In genomic region chr11:117192401-117192875, GRCh38 we compare ENCODE assay signal across 16 cellular contexts. TPM values are rescaled to one million over a fixed set of nuclear protein-coding genes. Genes with fewer than 3 reads are reported as not detected.
DNase-seq lines count a peak whose midpoint lies in the region; ATAC-seq and TF ChIP-seq lines count a peak whose summit lies in the region.
"Had no signal": no experiment of that assay in that cellular context is flagged by ENCODE, and none has a peak within 500 bp of the region (broad histone marks: within the 10 kb centered on the region; RNA-seq: fewer than 3 reads in every experiment).

No MANE protein-coding gene starts in this region.

- H3K9me3 ChIP-seq in left ventricle myocardium inferior (replicated peaks): no peaks in the 10 kb centered on the region
- no peaks in the 10 kb centered on the region for H3K9me3 ChIP-seq in lower lobe of right lung
- no peaks in the 10 kb centered on the region for H3K9me3 ChIP-seq in tibial artery
- no peaks in the 10 kb centered on the region for H3K9me3 ChIP-seq in PC-9 (ENCODE audit: insufficient read depth, low read depth)
- H3K9me3 ChIP-seq: A549, HAP-1 had no signal

- BruUV-seq in PC-9 (replicated peaks; lab: Mats Ljungman, UMichigan): no TSS peak

- no peak overlapping the region for H2AFZ ChIP-seq in PC-9

- no peak for TF ChIP-seq CTCF in left ventricle myocardium inferior (IDR thresholded peaks at IDR 0.05; ENCODE audit: borderline replicate concordance)
- no peak for TF ChIP-seq CTCF in activated B cell treated with CpG ODN at 0.5 μM for 24 hours (IDR thresholded peaks at IDR 0.05)
- no peak for TF ChIP-seq CTCF in lower lobe of right lung (IDR thresholded peaks at IDR 0.05)
- no peak for TF ChIP-seq CTCF in tibial artery (IDR thresholded peaks at IDR 0.05)
- no peak for TF ChIP-seq CTCF in PC-9 (conservative IDR thresholded peaks at IDR 0.05)

- H3K36me3 Mint-ChIP-seq in activated B cell treated with CpG ODN at 0.5 μM for 24 hours (ENCODE audit: low read depth): peaks cover 83% of the 10 kb centered on the region

- H3K4me1 Mint-ChIP-seq in activated B cell treated with CpG ODN at 0.5 μM for 24 hours: peaks cover 58% of the 10 kb centered on the region

- H3K36me3 ChIP-seq in left ventricle myocardium inferior (peaks cover 88% of the 10 kb centered on the region), lower lobe of right lung (peaks cover 92% of the 10 kb centered on the region), tibial artery (peaks cover 38 to 93% (median 84%) of the 10 kb centered on the region in 3 donors), PC-9 (ENCODE audit: low read depth) (no peaks in the 10 kb centered on the region)
- H3K36me3 ChIP-seq: HAP-1 had no signal

- no peaks in the 10 kb centered on the region; the same call in 1 of the 2 replicates for H4K20me1 ChIP-seq in PC-9 (ENCODE audit: insufficient read depth)

- no peaks in the 10 kb centered on the region for H3K27me3 Mint-ChIP-seq in activated B cell treated with CpG ODN at 0.5 μM for 24 hours

- no peaks in the 10 kb centered on the region for H3K9me2 ChIP-seq in PC-9 (ENCODE audit: insufficient read depth)

- H3F3A ChIP-seq in PC-9 (ENCODE audit: insufficient read depth, low read depth): no peaks in the 10 kb centered on the region

- H3K9me3 Mint-ChIP-seq in activated B cell treated with CpG ODN at 0.5 μM for 24 hours: no peaks in the 10 kb centered on the region

- intact Hi-C loops in left cardiac atrium (cut with DNase I) (no loop called here), left ventricle myocardium inferior (cut with micrococcal nuclease) (no loop called here), activated B cell treated with CpG ODN at 0.5 μM for 24 hours (cut with micrococcal nuclease) (no loop called here), lower lobe of right lung (cut with DNase I) (no loop called here), tibial artery (cut with DNase I; ENCODE audit: low total_unique reads) (loop anchor here (5.0 kb wide), 1 partner anchor 40 kb away; the partner anchor contains the start of genes PCSK7 and RNF214), PC-9 (cut with micrococcal nuclease; ENCODE audit: unreplicated experiment) (no loop called here)

- no peaks in the 10 kb centered on the region for H3K79me2 ChIP-seq in PC-9 (ENCODE audit: low read depth)

- H3K4me3 Mint-ChIP-seq in activated B cell treated with CpG ODN at 0.5 μM for 24 hours: no peak overlapping the region

- H3K27me3 ChIP-seq in left ventricle myocardium inferior (ENCODE audit: low read depth): no peaks in the 10 kb centered on the region
- H3K27me3 ChIP-seq in lower lobe of right lung (ENCODE audit: low read depth): no peaks in the 10 kb centered on the region
- no peaks in the 10 kb centered on the region for H3K27me3 ChIP-seq in tibial artery
- H3K27me3 ChIP-seq in PC-9 (ENCODE audit: insufficient read depth, low read depth): no peaks in the 10 kb centered on the region

- H3K4me3 ChIP-seq in left ventricle myocardium inferior: no peak overlapping the region
- H3K4me3 ChIP-seq in lower lobe of right lung: no peak overlapping the region
- no peak overlapping the region for H3K4me3 ChIP-seq in tibial artery
- H3K4me3 ChIP-seq in PC-9: no peak overlapping the region
- H3K4me3 ChIP-seq: A549, HAP-1 had no signal

- CTCF ChIA-PET in activated B cell treated with CpG ODN at 0.5 μM for 24 hours (lab: Charles Lee): interaction anchor here (2.0 kb wide), 1 partner anchor 11 kb away, joined by 5 read pairs; no protein-coding TSS in a partner anchor
- CTCF ChIA-PET in PC-9 (lab: Charles Lee): no interaction called here

- DNase-seq in left cardiac atrium: peak; percentile 6
- DNase-seq in left ventricle myocardium inferior: no peak
- no peak for DNase-seq in activated B cell treated with CpG ODN at 0.5 μM for 24 hours
- peak; percentile 37 for DNase-seq in lower lobe of right lung
- DNase-seq in tibial artery: peak; percentile 16 to 58
- no peak for DNase-seq in PC-9
- DNase-seq in epidermal melanocyte (ENCODE audit: insufficient read length, low spot score): no peak
- DNase-seq: DMS53, KBM-7, NCI-H1436, NCI-H2029 treated with DMSO at 0.1 percent for 48 hours, NCI-H510A treated with DMSO at 0.1 percent for 48 hours, SIG-M5 had no signal

- ATAC-seq in left cardiac atrium (no peak), activated B cell treated with CpG ODN at 0.5 μM for 24 hours (ENCODE audit: low read depth) (no peak), lower lobe of right lung (no peak), GM21447 (IDR thresholded peaks at IDR 0.05; ENCODE audit: unreplicated experiment) (no peak)
- ATAC-seq: A549 had no signal

- H3K27ac ChIP-seq in left ventricle myocardium inferior (replicated peaks) (no peak overlapping the region), lower lobe of right lung (no peak overlapping the region), tibial artery (no peak overlapping the region), PC-9 (no peak overlapping the region)
- H3K27ac ChIP-seq: A549 had no signal

- H3K27ac Mint-ChIP-seq in activated B cell treated with CpG ODN at 0.5 μM for 24 hours: peak overlapping the region; percentile 61

- POLR2A ChIA-PET in activated B cell treated with CpG ODN at 0.5 μM for 24 hours (lab: Charles Lee): interaction anchor here (1.1 kb wide), 1 partner anchor 38 kb away, joined by 5 read pairs; no protein-coding TSS in a partner anchor
- POLR2A ChIA-PET in PC-9 (lab: Charles Lee; ENCODE audit: unreplicated experiment): no interaction called here

- H3K4me2 ChIP-seq in PC-9: no peak overlapping the region
- H3K4me2 ChIP-seq: A549 had no signal

- H3K4me1 ChIP-seq in left ventricle myocardium inferior (peaks cover under 1% of the 10 kb centered on the region), lower lobe of right lung (peaks cover 5% of the 10 kb centered on the region), tibial artery (peaks cover 0 to 5% (median 4%) of the 10 kb centered on the region in 4 donors), PC-9 (replicated peaks; ENCODE audit: insufficient read depth) (no peaks in the 10 kb centered on the region)
- H3K4me1 ChIP-seq: A549, HAP-1 had no signal

RNA-seq across cellular contexts. Expression of gene TAGLN, which starts 6.7 kb away (rescaled TPM):
- 1,000 to 10,000 TPM in 1 of 2 donors, 100 to 1,000 TPM in 1; 829 to 1,367 TPM for total RNA-seq in left cardiac atrium
- total RNA-seq in left ventricle myocardium inferior: 113 TPM
- 14.2 and 17.9 TPM in 2 replicates for total RNA-seq in activated B cell treated with CpG ODN at 0.5 μM for 24 hours
- total RNA-seq in lower lobe of right lung: 297 TPM
- 11.0 and 16.9 TPM in 2 replicates for total RNA-seq in PC-9 (2021)

RNA-seq across cellular contexts. Expression of gene SIDT2, which starts 13.9 kb away (rescaled TPM):
- total RNA-seq in left cardiac atrium (10 to 100 TPM; 40.8 to 48.5 TPM), left ventricle myocardium inferior (23.5 TPM), activated B cell treated with CpG ODN at 0.5 μM for 24 hours (96.7 and 115 TPM in 2 replicates), lower lobe of right lung (190 TPM), PC-9 (2021) (20.1 and 20.3 TPM in 2 replicates)

RNA-seq across cellular contexts. Expression of gene PCSK7, which starts 39.4 kb away (rescaled TPM):
- total RNA-seq in left cardiac atrium (10 to 100 TPM; 29.2 to 42.5 TPM), left ventricle myocardium inferior (24.0 TPM), activated B cell treated with CpG ODN at 0.5 μM for 24 hours (274 and 341 TPM in 2 replicates), lower lobe of right lung (50.2 TPM), PC-9 (2021) (41.6 and 50.4 TPM in 2 replicates)

RNA-seq across cellular contexts. Expression of gene RNF214, which starts 40.0 kb away (rescaled TPM):
- total RNA-seq in left cardiac atrium (10 to 100 TPM; 20.3 to 21.0 TPM), left ventricle myocardium inferior (21.1 TPM), activated B cell treated with CpG ODN at 0.5 μM for 24 hours (18.7 and 22.3 TPM in 2 replicates), lower lobe of right lung (28.9 TPM), PC-9 (2021) (27.2 and 28.1 TPM in 2 replicates)

RNA-seq across cellular contexts. Expression of gene PAFAH1B2, which starts 48.4 kb away (rescaled TPM):
- total RNA-seq in left cardiac atrium: 10 to 100 TPM; 46.2 to 62.5 TPM
- 51.5 TPM for total RNA-seq in left ventricle myocardium inferior
- total RNA-seq in activated B cell treated with CpG ODN at 0.5 μM for 24 hours: 71.3 and 78.7 TPM in 2 replicates
- 78.2 TPM for total RNA-seq in lower lobe of right lung
- 83.7 and 91.3 TPM in 2 replicates for total RNA-seq in PC-9 (2021)

Comparison
In these comparisons a context has a peak if more than half of its experiments do, and no peak if none do; other contexts are left out.
1. DNase-seq: peak in left cardiac atrium (single experiment), lower lobe of right lung (single experiment) and tibial artery (2 of 2); none in left ventricle myocardium inferior (single experiment), activated B cell treated with CpG ODN at 0.5 μM for 24 hours (single experiment), PC-9 (0 of 2) and epidermal melanocyte (single experiment).